ENCODE assay signal across 30 cellular contexts in the genomic region with DNA sequence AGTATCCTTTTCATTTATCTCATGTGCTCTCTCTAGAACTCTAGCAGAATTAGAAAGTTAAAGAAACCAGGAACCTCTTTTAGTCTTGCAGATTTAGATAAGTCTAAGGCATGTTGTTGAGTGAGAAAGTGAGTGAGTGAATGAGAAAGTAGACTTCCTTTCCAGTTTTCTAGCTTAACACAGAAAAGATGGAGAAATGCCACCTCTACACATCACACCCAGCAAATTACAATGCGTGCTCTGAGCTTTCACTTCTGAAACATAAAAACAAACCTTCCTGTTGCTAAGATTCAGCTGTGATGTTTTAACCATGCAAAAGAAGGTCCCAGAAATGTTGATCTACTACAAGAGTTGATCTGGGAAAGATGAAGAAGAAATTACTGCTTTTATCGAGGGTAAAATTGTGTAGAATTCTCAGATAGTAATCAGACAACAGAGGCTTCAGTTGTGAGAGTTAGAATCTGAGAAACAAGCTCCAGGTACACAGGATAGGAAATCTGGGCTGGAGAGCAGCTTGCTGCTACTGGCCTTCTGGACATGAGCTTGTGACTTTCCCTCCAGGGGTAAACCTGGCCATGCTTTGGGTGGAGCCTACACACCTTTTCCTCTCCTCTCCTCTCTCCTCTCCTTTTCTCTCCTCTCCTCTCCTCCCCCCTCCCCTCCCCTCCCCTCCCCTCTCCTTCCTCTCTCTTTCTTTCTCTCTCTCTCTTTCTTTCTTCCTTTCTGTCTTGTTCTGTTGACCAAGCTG. TPM values are rescaled to one million over a fixed set of nuclear protein-coding genes. Genes with fewer than 3 reads are reported as not detected.
A peak's percentile ranks its signal among the peaks of the same experiment; 100 is the strongest.
DNase-seq lines count a peak whose midpoint lies in the region; ATAC-seq and TF ChIP-seq lines count a peak whose summit lies in the region.
"Had no signal": no experiment of that assay in that cellular context is flagged by ENCODE, and none has a peak within 500 bp of the region (broad histone marks: within the 10 kb centered on the region; RNA-seq: fewer than 3 reads in every experiment).

No MANE protein-coding gene starts in this region.

- no peak for TF ChIP-seq POLR2A in right lobe of liver (IDR thresholded peaks at IDR 0.05)

- no peak overlapping the region for H3K4me2 ChIP-seq in MM.1S (ENCODE audit: low read depth, low read length)
- H3K4me2 ChIP-seq: A549 had no signal

- H3K79me2 ChIP-seq in MM.1S (ENCODE audit: low read length), result no peaks in the 10 kb centered on the region

- DNase-seq in activated CD4-positive, alpha-beta T cell treated with anti-CD3 and anti-CD28 coated beads, Interleukin-2, amount 10 ng/mL, durations not matched to agents 24 days and 14 days, result peak; percentile 60
- DNase-seq in activated CD4-positive, alpha-beta T cell treated with anti-CD3 and anti-CD28 coated beads for 4 hours, result no peak
- DNase-seq in CD4-positive, alpha-beta memory T cell, result peak in 1 of 5 donors; percentile 5
- DNase-seq in activated T-helper 1 cell treated with anti-CD3 and anti-CD28 coated beads, Interleukin-12 subunit alpha, Interleukin-12 subunit beta, Interleukin-2, Interleukin-4 antibody, amounts not matched to agents 30 ng/mL and 10 ng/mL and 1 ng/mL, durations not matched to agents 14 hours and 24 hours and 36 hours (ENCODE audit: low spot score), result no peak
- DNase-seq in right lobe of liver (no peak), MM.1S (no peak), NCI-H2107 (lab: John Stamatoyannopoulos, UW) (no peak)
- DNase-seq: activated CD8-positive, alpha-beta memory T cell treated with anti-CD3 and anti-CD28 coated beads for 24 hours; activated effector memory CD4-positive, alpha-beta T cell treated with Interleukin-2 at 50 U/mL for 16 hours; BE2C; caudate nucleus; head of caudate nucleus; mesenchymal stem cell; naive B cell; NCI-H1092 treated with DMSO at 0.1 percent for 48 hours; NCI-H1930; NCI-H345; NK-92 treated with Interleukin-12 subunit alpha and Interleukin-12 subunit beta, amount 100 ng/mL, for 24 hours; retina; stimulated activated CD4-positive, alpha-beta T cell treated with anti-CD3 and anti-CD28 coated beads, Interleukin-4, amount 100 ng/mL, for 1 hour; stimulated activated naive CD4-positive, alpha-beta T cell treated with Interleukin-2 at 50 U/mL for 16 hours had no signal

- no peaks in the 10 kb centered on the region for H3K9me3 Mint-ChIP-seq in activated CD4-positive, alpha-beta T cell treated with anti-CD3 and anti-CD28 coated beads, Interleukin-2, amount 10 ng/mL, durations not matched to agents 24 days and 14 days
- H3K9me3 Mint-ChIP-seq in CD4-positive, alpha-beta memory T cell, result no peaks in the 10 kb centered on the region
- no peaks in the 10 kb centered on the region for H3K9me3 Mint-ChIP-seq in activated T-helper 1 cell treated with anti-CD3 and anti-CD28 coated beads, Interleukin-12 subunit alpha, Interleukin-12 subunit beta, Interleukin-2, Interleukin-4 antibody, amounts not matched to agents 30 ng/mL and 10 ng/mL and 1 ng/mL, durations not matched to agents 14 hours and 24 hours and 36 hours

- H3K9me2 ChIP-seq in MM.1S (replicated peaks; ENCODE audit: insufficient read depth, low read length), result no peaks in the 10 kb centered on the region

- H2AFZ ChIP-seq in MM.1S (ENCODE audit: low read length), result no peak overlapping the region

- peak overlapping the region; percentile 77 for H3K27ac Mint-ChIP-seq in activated CD4-positive, alpha-beta T cell treated with anti-CD3 and anti-CD28 coated beads, Interleukin-2, amount 10 ng/mL, durations not matched to agents 24 days and 14 days
- peak overlapping the region in 6 of 7 donors; percentile 54 to 96 (median 73) for H3K27ac Mint-ChIP-seq in CD4-positive, alpha-beta memory T cell
- peak overlapping the region; percentile 61 for H3K27ac Mint-ChIP-seq in activated T-helper 1 cell treated with anti-CD3 and anti-CD28 coated beads, Interleukin-12 subunit alpha, Interleukin-12 subunit beta, Interleukin-2, Interleukin-4 antibody, amounts not matched to agents 30 ng/mL and 10 ng/mL and 1 ng/mL, durations not matched to agents 14 hours and 24 hours and 36 hours

- no peaks in the 10 kb centered on the region for H3K27me3 Mint-ChIP-seq in activated CD4-positive, alpha-beta T cell treated with anti-CD3 and anti-CD28 coated beads, Interleukin-2, amount 10 ng/mL, durations not matched to agents 24 days and 14 days
- H3K27me3 Mint-ChIP-seq in CD4-positive, alpha-beta memory T cell, result peaks cover 0 to under 1% of the 10 kb centered on the region in 2 donors
- H3K27me3 Mint-ChIP-seq in activated T-helper 1 cell treated with anti-CD3 and anti-CD28 coated beads, Interleukin-12 subunit alpha, Interleukin-12 subunit beta, Interleukin-2, Interleukin-4 antibody, amounts not matched to agents 30 ng/mL and 10 ng/mL and 1 ng/mL, durations not matched to agents 14 hours and 24 hours and 36 hours (ENCODE audit: insufficient read depth), result no peaks in the 10 kb centered on the region

- no peak overlapping the region for H3K27ac ChIP-seq in CD4-positive, alpha-beta memory T cell (ENCODE audit: low read depth, low read length)
- H3K27ac ChIP-seq in right lobe of liver, result peak overlapping the region in 2 of 3 donors; percentile 33 to 87
- no peak overlapping the region for H3K27ac ChIP-seq in MM.1S (ENCODE audit: low read length)
- H3K27ac ChIP-seq: A549, ascending aorta, tibial nerve, VCaP had no signal

- no peak overlapping the region for H3K9ac ChIP-seq in MM.1S (ENCODE audit: low read length)

- no peak for TF ChIP-seq CTCF in right lobe of liver (IDR thresholded peaks at IDR 0.05)
- TF ChIP-seq CTCF in MM.1S (IDR thresholded peaks at IDR 0.05; ENCODE audit: low read length), result no peak

- CTCF ChIA-PET in CD4-positive, alpha-beta memory T cell (lab: Charles Lee; ENCODE audit: partially characterized antibody), result no interaction called here

- H3K4me3 Mint-ChIP-seq in activated CD4-positive, alpha-beta T cell treated with anti-CD3 and anti-CD28 coated beads, Interleukin-2, amount 10 ng/mL, durations not matched to agents 24 days and 14 days, result peak overlapping the region; percentile 15
- peak overlapping the region in 6 of 8 donors; percentile 14 to 58 (median 36) for H3K4me3 Mint-ChIP-seq in CD4-positive, alpha-beta memory T cell
- H3K4me3 Mint-ChIP-seq in activated T-helper 1 cell treated with anti-CD3 and anti-CD28 coated beads, Interleukin-12 subunit alpha, Interleukin-12 subunit beta, Interleukin-2, Interleukin-4 antibody, amounts not matched to agents 30 ng/mL and 10 ng/mL and 1 ng/mL, durations not matched to agents 14 hours and 24 hours and 36 hours, result no peak overlapping the region
- H3K4me3 Mint-ChIP-seq: naive B cell had no signal

- peaks cover 6% of the 10 kb centered on the region for H3K4me1 ChIP-seq in CD4-positive, alpha-beta memory T cell (ENCODE audit: insufficient read depth, low read length)
- H3K4me1 ChIP-seq in right lobe of liver, result peaks cover 0 to 9% (median 0%) of the 10 kb centered on the region in 4 donors
- no peaks in the 10 kb centered on the region for H3K4me1 ChIP-seq in MM.1S (ENCODE audit: low read length)
- H3K4me1 ChIP-seq: ascending aorta, BE2C, tibial nerve had no signal

- intact Hi-C loops in activated CD4-positive, alpha-beta T cell treated with anti-CD3 and anti-CD28 coated beads, Interleukin-2, amount 10 ng/mL, durations not matched to agents 24 days and 14 days (cut with micrococcal nuclease), result no loop called here
- intact Hi-C loops in CD4-positive, alpha-beta memory T cell (cut with micrococcal nuclease), result no loop called here
- intact Hi-C loops in activated T-helper 1 cell treated with anti-CD3 and anti-CD28 coated beads, Interleukin-12 subunit alpha, Interleukin-12 subunit beta, Interleukin-2, Interleukin-4 antibody, amounts not matched to agents 30 ng/mL and 10 ng/mL and 1 ng/mL, durations not matched to agents 14 hours and 24 hours and 36 hours (cut with micrococcal nuclease), result no loop called here
- intact Hi-C loops in right lobe of liver (cut with DNase I), result loop anchor here in 1 of 2 donors (10.0 kb wide), 1 partner anchor 160 kb away; no protein-coding TSS in a partner anchor

- POLR2A ChIA-PET in CD4-positive, alpha-beta memory T cell (lab: Charles Lee; ENCODE audit: partially characterized antibody), result no interaction called here

- peaks cover 11% of the 10 kb centered on the region for H3K4me1 Mint-ChIP-seq in activated CD4-positive, alpha-beta T cell treated with anti-CD3 and anti-CD28 coated beads, Interleukin-2, amount 10 ng/mL, durations not matched to agents 24 days and 14 days
- peaks cover 11 to 26% (median 17%) of the 10 kb centered on the region in 4 donors for H3K4me1 Mint-ChIP-seq in CD4-positive, alpha-beta memory T cell
- H3K4me1 Mint-ChIP-seq in activated T-helper 1 cell treated with anti-CD3 and anti-CD28 coated beads, Interleukin-12 subunit alpha, Interleukin-12 subunit beta, Interleukin-2, Interleukin-4 antibody, amounts not matched to agents 30 ng/mL and 10 ng/mL and 1 ng/mL, durations not matched to agents 14 hours and 24 hours and 36 hours (ENCODE audit: low read depth), result peaks cover 14% of the 10 kb centered on the region

- no peaks in the 10 kb centered on the region for H4K20me1 ChIP-seq in MM.1S (ENCODE audit: insufficient read depth, low read length)

- whole genome bisulfite sequencing in right lobe of liver (ENCODE audit: insufficient coverage, low coverage, low lambda C conversion rate, missing lambda C conversion rate), result 43% methylated on average over 2 of the region's 2 CpGs

- H3K9me3 ChIP-seq in CD4-positive, alpha-beta memory T cell (ENCODE audit: control insufficient read depth in 1 of 2, low read length in 2 of 2), result no peaks in the 10 kb centered on the region
- H3K9me3 ChIP-seq in right lobe of liver (no peaks in the 10 kb centered on the region), MM.1S (replicated peaks; ENCODE audit: insufficient read depth, low read length) (no peaks in the 10 kb centered on the region)
- H3K9me3 ChIP-seq: ascending aorta, BE2C had no signal

- ATAC-seq in right lobe of liver (no peak), HG02642 (IDR thresholded peaks at IDR 0.05; ENCODE audit: poor library complexity, unreplicated experiment) (no peak)
- ATAC-seq: A549, Panc1 had no signal

- no peaks in the 10 kb centered on the region for H3K36me3 ChIP-seq in CD4-positive, alpha-beta memory T cell (ENCODE audit: insufficient read depth, low read length)
- H3K36me3 ChIP-seq in right lobe of liver, result peaks cover 0 to 91% (median 35%) of the 10 kb centered on the region in 4 donors
- no peaks in the 10 kb centered on the region for H3K36me3 ChIP-seq in MM.1S (replicated peaks; ENCODE audit: insufficient read depth, low read length)
- H3K36me3 ChIP-seq: ascending aorta, BE2C had no signal

- no peak overlapping the region for H3K4me3 ChIP-seq in CD4-positive, alpha-beta memory T cell (ENCODE audit: low read length in 2 of 2)
- no peak overlapping the region for H3K4me3 ChIP-seq in right lobe of liver
- no peak overlapping the region for H3K4me3 ChIP-seq in MM.1S (ENCODE audit: low read length)
- H3K4me3 ChIP-seq: A549, ascending aorta, tibial nerve had no signal

- no peaks in the 10 kb centered on the region for H3F3A ChIP-seq in MM.1S (ENCODE audit: insufficient read depth, low read length)

- H3K27me3 ChIP-seq in CD4-positive, alpha-beta memory T cell (ENCODE audit: insufficient read depth, low read length), result no peaks in the 10 kb centered on the region
- H3K27me3 ChIP-seq in right lobe of liver (no peaks in the 10 kb centered on the region), MM.1S (replicated peaks; ENCODE audit: insufficient read depth, low read length) (no peaks in the 10 kb centered on the region)
- H3K27me3 ChIP-seq: ascending aorta, tibial nerve had no signal

- H3K36me3 Mint-ChIP-seq in activated CD4-positive, alpha-beta T cell treated with anti-CD3 and anti-CD28 coated beads, Interleukin-2, amount 10 ng/mL, durations not matched to agents 24 days and 14 days (ENCODE audit: low read depth), result peaks cover 2% of the 10 kb centered on the region
- peaks cover 0 to 5% of the 10 kb centered on the region in 2 donors for H3K36me3 Mint-ChIP-seq in CD4-positive, alpha-beta memory T cell
- H3K36me3 Mint-ChIP-seq in activated T-helper 1 cell treated with anti-CD3 and anti-CD28 coated beads, Interleukin-12 subunit alpha, Interleukin-12 subunit beta, Interleukin-2, Interleukin-4 antibody, amounts not matched to agents 30 ng/mL and 10 ng/mL and 1 ng/mL, durations not matched to agents 14 hours and 24 hours and 36 hours (ENCODE audit: low read depth), result no peaks in the 10 kb centered on the region
- H3K36me3 Mint-ChIP-seq: naive B cell had no signal

RNA-seq across cellular contexts. Expression of a gene that starts 4.6 kb away (rescaled TPM):
- not detected in 2 replicates for total RNA-seq in activated CD4-positive, alpha-beta T cell treated with anti-CD3 and anti-CD28 coated beads, Interleukin-2, amount 10 ng/mL, durations not matched to agents 24 days and 14 days
- total RNA-seq in CD4-positive, alpha-beta memory T cell, result not detected
- polyA plus RNA-seq in CD4-positive, alpha-beta memory T cell, result under 1 TPM; 0.19 to 0.45 TPM
- total RNA-seq in activated T-helper 1 cell treated with anti-CD3 and anti-CD28 coated beads, Interleukin-12 subunit alpha, Interleukin-12 subunit beta, Interleukin-2, Interleukin-4 antibody, amounts not matched to agents 30 ng/mL and 10 ng/mL and 1 ng/mL, durations not matched to agents 14 hours and 24 hours and 36 hours, result not detected in 2 replicates
- 100 to 1,000 TPM; 307 to 774 (median 646) TPM for total RNA-seq in right lobe of liver
- total RNA-seq: dermis microvascular lymphatic vessel endothelial cell; SK-MEL-5; T-helper 2 cell treated with Interferon-gamma antibody and Interleukin-4, amounts not matched to agents 100 ng/mL and 5 ng/mL, for 36 hours had no signal

RNA-seq across cellular contexts. Expression of a gene that starts 58.4 kb away (rescaled TPM):
- total RNA-seq in activated CD4-positive, alpha-beta T cell treated with anti-CD3 and anti-CD28 coated beads, Interleukin-2, amount 10 ng/mL, durations not matched to agents 24 days and 14 days, result 29.4 and 30.0 TPM in 2 replicates
- total RNA-seq in CD4-positive, alpha-beta memory T cell, result 10 to 100 TPM; 40.4 to 43.1 TPM
- 10 to 100 TPM; 10.2 to 18.3 TPM for polyA plus RNA-seq in CD4-positive, alpha-beta memory T cell
- total RNA-seq in activated T-helper 1 cell treated with anti-CD3 and anti-CD28 coated beads, Interleukin-12 subunit alpha, Interleukin-12 subunit beta, Interleukin-2, Interleukin-4 antibody, amounts not matched to agents 30 ng/mL and 10 ng/mL and 1 ng/mL, durations not matched to agents 14 hours and 24 hours and 36 hours, result 31.5 and 32.9 TPM in 2 replicates
- 1 to 10 TPM; 4.5 to 7.4 (median 6.0) TPM for total RNA-seq in right lobe of liver

RNA-seq across cellular contexts. Expression of a gene that starts 59.8 kb away (rescaled TPM):
- not detected in 2 replicates for total RNA-seq in activated CD4-positive, alpha-beta T cell treated with anti-CD3 and anti-CD28 coated beads, Interleukin-2, amount 10 ng/mL, durations not matched to agents 24 days and 14 days
- total RNA-seq in CD4-positive, alpha-beta memory T cell, result not detected
- under 1 TPM in 1 of 2 donors, not detected in 1; 0.07 TPM for polyA plus RNA-seq in CD4-positive, alpha-beta memory T cell
- total RNA-seq in activated T-helper 1 cell treated with anti-CD3 and anti-CD28 coated beads, Interleukin-12 subunit alpha, Interleukin-12 subunit beta, Interleukin-2, Interleukin-4 antibody, amounts not matched to agents 30 ng/mL and 10 ng/mL and 1 ng/mL, durations not matched to agents 14 hours and 24 hours and 36 hours, result not detected in 2 replicates
- total RNA-seq in right lobe of liver, result 100 to 1,000 TPM in 4 of 6 experiments, 10 to 100 TPM in 2; 19.8 to 623 (median 340) TPM
- total RNA-seq: ascending aorta; dermis microvascular lymphatic vessel endothelial cell; SK-MEL-5; T-helper 2 cell treated with Interferon-gamma antibody and Interleukin-4, amounts not matched to agents 100 ng/mL and 5 ng/mL, for 36 hours had no signal

Comparison
In these comparisons a context has a peak if more than half of its experiments do, and no peak if none do; other contexts are left out.
1. H3K27ac ChIP-seq: peak in right lobe of liver (2 of 3); none in CD4-positive, alpha-beta memory T cell (single experiment) and MM.1S (single experiment).
2. RNA of a gene that starts 4.6 kb away (total RNA-seq): 307 to 774 TPM in right lobe of liver; not detected in activated CD4-positive, alpha-beta T cell treated with anti-CD3 and anti-CD28 coated beads, Interleukin-2, amount 10 ng/mL, durations not matched to agents 24 days and 14 days, not detected in CD4-positive, alpha-beta memory T cell and not detected in activated T-helper 1 cell treated with anti-CD3 and anti-CD28 coated beads, Interleukin-12 subunit alpha, Interleukin-12 subunit beta, Interleukin-2, Interleukin-4 antibody, amounts not matched to agents 30 ng/mL and 10 ng/mL and 1 ng/mL, durations not matched to agents 14 hours and 24 hours and 36 hours; every median in the first group is over 100 times any median in the second.
3. RNA of a gene that starts 59.8 kb away (total RNA-seq): 19.8 to 623 TPM in right lobe of liver; not detected in activated T-helper 1 cell treated with anti-CD3 and anti-CD28 coated beads, Interleukin-12 subunit alpha, Interleukin-12 subunit beta, Interleukin-2, Interleukin-4 antibody, amounts not matched to agents 30 ng/mL and 10 ng/mL and 1 ng/mL, durations not matched to agents 14 hours and 24 hours and 36 hours, not detected in activated CD4-positive, alpha-beta T cell treated with anti-CD3 and anti-CD28 coated beads, Interleukin-2, amount 10 ng/mL, durations not matched to agents 24 days and 14 days and not detected in CD4-positive, alpha-beta memory T cell; every median in the first group is over 10 times any median in the second.
4. Peak in every context shown above with its lines, with median percentiles within 50 percentile points of each other: H3K27ac Mint-ChIP-seq.